8 cellular contexts compared by ENCODE assay signal in genomic region chr2:234447189-234447588, GRCh38. TPM values are rescaled to one million over a fixed set of nuclear protein-coding genes. Genes with fewer than 3 reads are reported as not detected.
DNase-seq lines count a peak whose midpoint lies in the region; ATAC-seq and TF ChIP-seq lines count a peak whose summit lies in the region.
"Had no signal": no experiment of that assay in that cellular context is flagged by ENCODE, and none has a peak within 500 bp of the region (broad histone marks: within the 10 kb centered on the region; RNA-seq: fewer than 3 reads in every experiment).

No MANE protein-coding gene starts in this region.

- peaks cover 16% of the 10 kb centered on the region for H3K36me3 Mint-ChIP-seq in Caco-2 (ENCODE audit: insufficient read depth, unreplicated experiment)
- peaks cover 2% of the 10 kb centered on the region for H3K36me3 Mint-ChIP-seq in neural progenitor cell

- H3K4me3 ChIP-seq in Caco-2 (ENCODE audit: low read depth, low read length) (no peak overlapping the region), Panc1 (ENCODE audit: low read depth in 2 of 2, low read length in 2 of 2) (no peak overlapping the region), colonic mucosa (no peak overlapping the region), neural progenitor cell (no peak overlapping the region)

- H3K36me3 ChIP-seq in Caco-2 (ENCODE audit: control insufficient read depth, insufficient read depth, low read length) = no peaks in the 10 kb centered on the region
- no peaks in the 10 kb centered on the region for H3K36me3 ChIP-seq in Panc1 (ENCODE audit: control insufficient read depth, insufficient read depth, low read length)
- H3K36me3 ChIP-seq in colonic mucosa = no peaks in the 10 kb centered on the region
- no peaks in the 10 kb centered on the region for H3K36me3 ChIP-seq in neural progenitor cell

- no peak overlapping the region for H3K4me3 Mint-ChIP-seq in Caco-2 (ENCODE audit: unreplicated experiment)
- H3K4me3 Mint-ChIP-seq in neural progenitor cell = peak overlapping the region; percentile 38

- ATAC-seq in Panc1 = no peak

- no peak overlapping the region for H2AFZ ChIP-seq in neural progenitor cell (replicated peaks)

- H4K20me1 ChIP-seq in neural progenitor cell (ENCODE audit: low read depth) = no peaks in the 10 kb centered on the region

- H3K9me3 ChIP-seq in Caco-2 (no peaks in the 10 kb centered on the region), Panc1 (ENCODE audit: control insufficient read depth, insufficient read depth, low read depth, low read length) (no peaks in the 10 kb centered on the region), colonic mucosa (no peaks in the 10 kb centered on the region), neural progenitor cell (ENCODE audit: low read depth) (no peaks in the 10 kb centered on the region)

- no peaks in the 10 kb centered on the region for H3K27me3 ChIP-seq in Caco-2 (replicated peaks; ENCODE audit: control insufficient read depth, insufficient read depth, low read length)
- no peaks in the 10 kb centered on the region for H3K27me3 ChIP-seq in Panc1 (ENCODE audit: control insufficient read depth, insufficient read depth, low read length)
- H3K27me3 ChIP-seq in colonic mucosa = no peaks in the 10 kb centered on the region
- H3K27me3 ChIP-seq in neural progenitor cell = no peaks in the 10 kb centered on the region

- peak overlapping the region; percentile 3; the same call in 1 of the 2 replicates for H3K27ac ChIP-seq in Panc1 (ENCODE audit: low read length)
- peak overlapping the region; percentile 60 for H3K27ac ChIP-seq in colonic mucosa
- H3K27ac ChIP-seq in neural progenitor cell = peak overlapping the region; percentile 99

- no peaks in the 10 kb centered on the region for H3K27me3 Mint-ChIP-seq in Caco-2 (ENCODE audit: insufficient read depth, unreplicated experiment)
- H3K27me3 Mint-ChIP-seq in neural progenitor cell (ENCODE audit: insufficient read depth, low read depth) = peaks cover 5% of the 10 kb centered on the region

- H3K9ac ChIP-seq in colonic mucosa (ENCODE audit: low read depth in 2 of 2, low read length in 2 of 2) (no peak overlapping the region), neural progenitor cell (no peak overlapping the region)

- TF ChIP-seq CTCF in Caco-2 (IDR thresholded peaks at IDR 0.05; ENCODE audit: insufficient read depth in 1 of 2, low read depth in 1 of 2, low read length in 1 of 2, severe bottlenecking in 1 of 2, unreplicated experiment in 1 of 2) = no peak
- no peak for TF ChIP-seq CTCF in Panc1 (IDR thresholded peaks at IDR 0.05)
- no peak for TF ChIP-seq CTCF in colonic mucosa (IDR thresholded peaks at IDR 0.05)
- TF ChIP-seq CTCF in neural progenitor cell (IDR thresholded peaks at IDR 0.05) = no peak

- H3K9me3 Mint-ChIP-seq in Caco-2 (ENCODE audit: unreplicated experiment) (peaks cover 8% of the 10 kb centered on the region), neural progenitor cell (peaks cover 13% of the 10 kb centered on the region)

- in situ Hi-C loops in Panc1 (cut with HindIII; ENCODE audit: low pct_unique_long_range_greater_than_20kb, low sequenced_read_pairs) = no loop called here

- POLR2A ChIA-PET in Caco-2 (lab: Charles Lee) = interaction anchor here (1.3 kb wide), 1 partner anchor 20 kb away, joined by 7 read pairs; no protein-coding TSS in a partner anchor
- POLR2A ChIA-PET in Panc1 (lab: Charles Lee) = no interaction called here

- H3K4me1 ChIP-seq in Caco-2 (peaks cover 46% of the 10 kb centered on the region), Panc1 (ENCODE audit: control insufficient read depth, insufficient read depth, low read length) (0 out of 2 replicates have a peak, but pooled peaks cover 6% of the 10 kb centered on the region), colonic mucosa (no peaks in the 10 kb centered on the region), neural progenitor cell (peaks cover 47% of the 10 kb centered on the region)

- intact Hi-C loops in Caco-2 (cut with micrococcal nuclease; ENCODE audit: unreplicated experiment) = loop anchor here (5.0 kb wide), 2 partner anchors 45 to 255 kb away; no protein-coding TSS in a partner anchor
- intact Hi-C loops in Panc1 (cut with micrococcal nuclease; ENCODE audit: unreplicated experiment) = no loop called here
- intact Hi-C loops in colonic mucosa (cut with DNase I) = no loop called here

- BruUV-seq in Caco-2 (replicated peaks; lab: Mats Ljungman, UMichigan) = no TSS peak
- BruUV-seq in Panc1 (replicated peaks; lab: Mats Ljungman, UMichigan) = no TSS peak

- H3K79me2 ChIP-seq in neural progenitor cell (ENCODE audit: low read depth) = no peaks in the 10 kb centered on the region

- peaks cover 60% of the 10 kb centered on the region for H3F3A ChIP-seq in neural progenitor cell (ENCODE audit: low read depth)

- CTCF ChIA-PET in Caco-2 (lab: Charles Lee) (no interaction called here), Panc1 (lab: Charles Lee) (interaction anchor here (0.6 kb wide), 1 partner anchor 1816 kb away, joined by 4 read pairs; no protein-coding TSS in a partner anchor)

- DNase-seq in Caco-2 = no peak
- DNase-seq in Panc1 (ENCODE audit: low read depth, low spot score) = no peak
- DNase-seq in colonic mucosa = no peak
- DNase-seq in neural progenitor cell (ENCODE audit: low spot score) = no peak
- no peak for DNase-seq in activated gamma-delta T cell (lab: John Stamatoyannopoulos, UW)
- DNase-seq in NK-92 treated with Interleukin-12 subunit alpha and Interleukin-12 subunit beta, amount 100 ng/mL, for 24 hours (lab: John Stamatoyannopoulos, UW) = no peak
- DNase-seq in glomerular visceral epithelial cell (ENCODE audit: extremely low spot score) = no peak
- DNase-seq: NCI-H187 treated with DMSO at 0.1 percent for 48 hours had no signal

- H3K4me1 Mint-ChIP-seq in Caco-2 (ENCODE audit: low read depth, unreplicated experiment) (peaks cover 19% of the 10 kb centered on the region), neural progenitor cell (peaks cover 57% of the 10 kb centered on the region)

- H3K27ac Mint-ChIP-seq in Caco-2 (ENCODE audit: unreplicated experiment) = peak overlapping the region; percentile 89
- H3K27ac Mint-ChIP-seq in neural progenitor cell = peak overlapping the region; percentile 99

- peak overlapping the region; percentile 59 for H3K4me2 ChIP-seq in neural progenitor cell

RNA-seq across cellular contexts. Expression of gene ARL4C, which starts 49.7 kb away (rescaled TPM):
- total RNA-seq in Caco-2 (2022) (76.0 and 81.2 TPM in 2 replicates), Panc1 (2021; ENCODE audit: unreplicated experiment) (151 TPM), colonic mucosa (1 to 10 TPM; 1.8 to 4.9 TPM), neural progenitor cell (ENCODE audit: low replicate concordance) (87.6 and 96.6 TPM in 2 replicates)
- polyA plus RNA-seq in Panc1 (2012; ENCODE audit: insufficient read length) = 176 TPM

Comparison
In these comparisons a context has a peak if more than half of its experiments do, and no peak if none do; other contexts are left out.
1. H3K27ac ChIP-seq: peak in every context shown above with its lines; median percentile 99 in neural progenitor cell; 60 in colonic mucosa; 3 in Panc1.
2. RNA of gene ARL4C, which starts 49.7 kb away (total RNA-seq): 151 TPM in Panc1 (single experiment), 87.6 to 96.6 TPM in neural progenitor cell and 76.0 to 81.2 TPM in Caco-2; 1.8 to 4.9 TPM in colonic mucosa; every median in the first group is over 10 times any median in the second.